ENCODE assay signal across 26 cellular contexts in genomic region chr20:39702716-39703349, GRCh38.
"Had no signal": no experiment of that assay in that cellular context is flagged by ENCODE, and none has a peak within 500 bp of the region (broad histone marks: within the 10 kb centered on the region; RNA-seq: fewer than 3 reads in every experiment).

No MANE protein-coding gene starts in this region.

- FAIRE-seq: bronchial epithelial cell, RCC 7860 had no signal

- H3K4me1 ChIP-seq: body of pancreas had no signal

- H3K27me3 ChIP-seq: ascending aorta, body of pancreas had no signal

- H3K4me3 ChIP-seq: ascending aorta, body of pancreas had no signal

- ATAC-seq: activated naive CD4-positive, alpha-beta T cell treated with anti-CD3 and anti-CD28 coated beads, Interleukin-2, amount 50 U/mL, for 72 hours; activated naive CD8-positive, alpha-beta T cell treated with anti-CD3 and anti-CD28 coated beads, Interleukin-2, amount 50 U/mL, for 24 hours; activated T-cell treated with anti-CD3 and anti-CD28 coated beads, Interleukin-2, amount 50 U/mL, for 4 hours; body of pancreas; PC-3 had no signal

- H3K36me3 ChIP-seq: ascending aorta had no signal

- H3K9me3 ChIP-seq: ascending aorta, body of pancreas had no signal

- DNase-seq: activated CD4-positive, alpha-beta memory T cell treated with anti-CD3 and anti-CD28 coated beads for 36 hours; activated CD4-positive, alpha-beta T cell treated with anti-CD3 and anti-CD28 coated beads, Interleukin-2, amount 10 ng/mL, durations not matched to agents 7 days and 5 days; activated CD4-positive, CD25-positive, alpha-beta regulatory T cell; activated CD8-positive, alpha-beta memory T cell treated with anti-CD3 and anti-CD28 coated beads for 24 hours; activated effector memory CD4-positive, alpha-beta T cell treated with anti-CD3 and anti-CD28 coated beads, Interleukin-2, amount 50 U/mL, for 16 hours; activated naive CD4-positive, alpha-beta T cell treated with Interleukin-2 at 50 U/mL for 16 hours; activated naive CD8-positive, alpha-beta T cell treated with anti-CD3 and anti-CD28 coated beads, Interleukin-2, amount 50 U/mL, for 24 hours; activated T-cell treated with anti-CD3 and anti-CD28 coated beads, Interleukin-2, amount 50 U/mL, for 4 hours; amniotic stem cell; body of pancreas; central memory CD4-positive, alpha-beta T cell; MM.1S; NCI-H1105 treated with DMSO at 0.1 percent for 48 hours; NCI-H1436 treated with DMSO at 0.1 percent for 48 hours; NCI-H187; NCI-H2081 treated with DMSO at 0.1 percent for 48 hours; NCI-H2171 treated with DMSO at 0.1 percent for 48 hours; NCI-H226; NCI-H69; NK-92 treated with Interleukin-12 subunit alpha and Interleukin-12 subunit beta, amount 100 ng/mL, for 24 hours; PC-3; SHP77 had no signal

- H3K27ac ChIP-seq: ascending aorta, body of pancreas had no signal
